Comparison of ENCODE assay signal across 8 cellular contexts in genomic region chr6:85580878-85581267, GRCh38. TPM values are rescaled to one million over a fixed set of nuclear protein-coding genes. Genes with fewer than 3 reads are reported as not detected.
A peak's percentile ranks its signal among the peaks of the same experiment; 100 is the strongest.
DNase-seq lines count a peak whose midpoint lies in the region; ATAC-seq and TF ChIP-seq lines count a peak whose summit lies in the region.

No MANE protein-coding gene starts in this region.

- ATAC-seq in GM18502 (IDR thresholded peaks at IDR 0.05; ENCODE audit: poor library complexity, unreplicated experiment), result peak; percentile 94
- ATAC-seq in HCT116, result peak; percentile 83
- no peak for ATAC-seq in HG03135 (IDR thresholded peaks at IDR 0.05; ENCODE audit: unreplicated experiment)

- POLR2A ChIA-PET in HCT116 (lab: Charles Lee), result no interaction called here

- H3K36me3 ChIP-seq in HCT116 (ENCODE audit: control insufficient read depth in 1 of 2, insufficient read depth in 2 of 2, low read length in 2 of 2), result no peaks in the 10 kb centered on the region

- CTCF ChIA-PET in HCT116 (lab: Charles Lee), result no interaction called here

- intact Hi-C loops in HCT116 (cut with micrococcal nuclease) (no loop called here), head of caudate nucleus (cut with DNase I) (no loop called here)

- peaks cover 12 to 26% of the 10 kb centered on the region in 2 experiments for H3K4me1 ChIP-seq in HCT116 (ENCODE audit: control insufficient read depth in 1 of 2, insufficient read depth in 2 of 2, low read length in 2 of 2)

- H3K9me3 ChIP-seq in HCT116 (ENCODE audit: control insufficient read depth in 1 of 2, insufficient read depth in 1 of 2, low read depth in 1 of 2, low read length in 2 of 2), result peaks cover 0 to 5% of the 10 kb centered on the region in 2 experiments; a peak in 1 of 4 replicates

- RAD21 ChIA-PET in HCT116 (lab: Charles Lee; ENCODE audit: low non-redundant PET in 1 of 2, low total read pairs in 2 of 2, uncharacterized antibody in 2 of 2, unreplicated experiment in 2 of 2), result no interaction called here

- H3K9ac ChIP-seq in HCT116 (ENCODE audit: low read length), result no peak overlapping the region

- no peaks in the 10 kb centered on the region for H3K9me2 ChIP-seq in HCT116 (ENCODE audit: insufficient read depth)

- no peak for TF ChIP-seq CTCF in HCT116 (IDR thresholded peaks at IDR 0.05 in 2 of 3, conservative IDR thresholded peaks at IDR 0.05 in 1 of 3; ENCODE audit: borderline replicate concordance in 1 of 3, insufficient read depth in 1 of 3, low read depth in 2 of 3, low read length in 2 of 3)

- no peak for TF ChIP-seq POLR2A in HCT116 (IDR thresholded peaks at IDR 0.05; ENCODE audit: borderline replicate concordance, extremely low read depth, insufficient read depth, insufficient read length)

- BruUV-seq in HCT116 (replicated peaks; lab: Mats Ljungman, UMichigan), result no TSS peak

- TF ChIP-seq RAD21 in HCT116 (IDR thresholded peaks at IDR 0.05; ENCODE audit: low read depth), result no peak

- no peak overlapping the region for H2AFZ ChIP-seq in HCT116 (ENCODE audit: low read depth, low read length, poor library complexity, severe bottlenecking)

- no peaks in the 10 kb centered on the region for H4K20me1 ChIP-seq in HCT116 (ENCODE audit: insufficient read depth)

- DNase-seq in HCT116 (ENCODE audit: low read depth, low spot score) (no peak), RKO (ENCODE audit: low spot score) (peak; percentile 31), iris pigment epithelial cell (ENCODE audit: low read depth) (peak; percentile 83), NCI-H2171 treated with DMSO at 0.1 percent for 48 hours (lab: John Stamatoyannopoulos, UW) (no peak), NCI-H146 treated with DMSO at 0.1 percent for 48 hours (lab: John Stamatoyannopoulos, UW; ENCODE audit: unreplicated experiment) (no peak), head of caudate nucleus (no peak)

- peaks cover 88% of the 10 kb centered on the region for H3K79me2 ChIP-seq in HCT116 (ENCODE audit: insufficient read depth, low read length)

- no peaks in the 10 kb centered on the region for H3K27me3 ChIP-seq in HCT116 (ENCODE audit: insufficient read depth, low read length)

- 0 out of 2 replicates have a peak overlapping the region, but pooled peaks have one; percentile 6 for H3K27ac ChIP-seq in HCT116 (ENCODE audit: low read depth, low read length)

- peak overlapping the region; percentile 54 for H3K4me2 ChIP-seq in HCT116 (ENCODE audit: low read length)

- H3K4me3 ChIP-seq in HCT116 (replicated peaks in 1 of 2; ENCODE audit: low read depth in 1 of 2, low read length in 2 of 2), result peak overlapping the region in 1 of 2 experiments; percentile 1; a peak in 1 of 4 replicates

TF ChIP-seq in HCT116, 20 proteins besides CTCF, POLR2A, EP300 and RAD21:
- TF ChIP-seq EGR1 (IDR thresholded peaks at IDR 0.05; ENCODE audit: low read depth), result no peak
- no peak for TF ChIP-seq ZFX (IDR thresholded peaks at IDR 0.05)
- TF ChIP-seq, protein P1, sequence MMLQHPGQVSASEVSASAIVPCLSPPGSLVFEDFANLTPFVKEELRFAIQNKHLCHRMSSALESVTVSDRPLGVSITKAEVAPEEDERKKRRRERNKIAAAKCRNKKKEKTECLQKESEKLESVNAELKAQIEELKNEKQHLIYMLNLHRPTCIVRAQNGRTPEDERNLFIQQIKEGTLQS (IDR thresholded peaks at IDR 0.05), result no peak
- TF ChIP-seq SP1 (IDR thresholded peaks at IDR 0.05; ENCODE audit: low read depth), result no peak
- no peak for TF ChIP-seq YY1 (IDR thresholded peaks at IDR 0.05; ENCODE audit: extremely low read depth, insufficient replicate concordance, low read depth, low read length)
- TF ChIP-seq, protein P2, sequence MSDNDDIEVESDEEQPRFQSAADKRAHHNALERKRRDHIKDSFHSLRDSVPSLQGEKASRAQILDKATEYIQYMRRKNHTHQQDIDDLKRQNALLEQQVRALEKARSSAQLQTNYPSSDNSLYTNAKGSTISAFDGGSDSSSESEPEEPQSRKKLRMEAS (IDR thresholded peaks at IDR 0.05), result no peak

RNA-seq across cellular contexts. Expression of gene SNX14, which starts 12.8 kb away (rescaled TPM):
- 84.8 TPM for total RNA-seq in HCT116 (2021; ENCODE audit: unreplicated experiment)
- 79.7 and 82.2 TPM in 2 replicates for polyA plus RNA-seq in HCT116 (2012)

Comparison
In these comparisons a context has a peak if more than half of its experiments do, and no peak if none do; other contexts are left out.
1. DNase-seq: peak in RKO (single experiment) and iris pigment epithelial cell (single experiment); none in HCT116 (single experiment), NCI-H2171 treated with DMSO at 0.1 percent for 48 hours (single experiment), NCI-H146 treated with DMSO at 0.1 percent for 48 hours (single experiment) and head of caudate nucleus (0 of 42).